In the genomic region with DNA sequence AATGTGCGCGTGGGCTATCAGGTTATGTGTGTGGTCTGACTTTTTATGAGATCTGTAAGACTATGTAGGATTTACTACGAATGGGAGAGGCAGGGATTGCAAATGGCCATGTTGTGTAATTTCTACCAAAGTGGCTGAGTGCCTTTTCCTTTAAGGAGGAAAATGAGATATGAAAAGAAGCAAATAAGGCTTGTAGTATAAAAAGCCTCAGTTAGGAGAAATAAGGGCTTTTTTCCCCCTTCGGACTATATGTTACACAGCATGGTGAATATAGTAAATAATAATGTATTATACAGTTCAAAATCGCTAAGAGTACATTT, we compare ENCODE assay signal across 7 cellular contexts. TPM values are rescaled to one million over a fixed set of nuclear protein-coding genes. Genes with fewer than 3 reads are reported as not detected.
DNase-seq lines count a peak whose midpoint lies in the region; ATAC-seq lines count a peak whose summit lies in the region.

No MANE protein-coding gene starts in this region.

- H3K4me1 Mint-ChIP-seq in activated CD8-positive, alpha-beta T cell treated with anti-CD3 and anti-CD28 coated beads, Interleukin-2, amount 10 ng/mL, durations not matched to agents 7 days and 5 days (ENCODE audit: low read depth), result peaks cover 20% of the 10 kb centered on the region
- peaks cover 34% of the 10 kb centered on the region for H3K4me1 Mint-ChIP-seq in stimulated activated naive CD8-positive, alpha-beta T cell treated with anti-CD3 and anti-CD28 coated beads, Interleukin-15, amount 100 ng/mL, for 72 hours

- peaks cover 10% of the 10 kb centered on the region for H3K36me3 Mint-ChIP-seq in activated CD8-positive, alpha-beta T cell treated with anti-CD3 and anti-CD28 coated beads, Interleukin-2, amount 10 ng/mL, durations not matched to agents 7 days and 5 days (ENCODE audit: low read depth)

- DNase-seq in activated CD8-positive, alpha-beta T cell treated with anti-CD3 and anti-CD28 coated beads, Interleukin-2, amount 10 ng/mL, durations not matched to agents 7 days and 5 days, result no peak
- DNase-seq in stimulated activated naive CD8-positive, alpha-beta T cell treated with anti-CD3 and anti-CD28 coated beads, Interleukin-15, amount 100 ng/mL, for 72 hours, result no peak
- DNase-seq in NCI-H1436 treated with DMSO at 0.1 percent for 48 hours (lab: John Stamatoyannopoulos, UW), result no peak

- H3K36me3 ChIP-seq in iPS-15b (ENCODE audit: control insufficient read depth, insufficient read depth, low read length), result peaks cover 3% of the 10 kb centered on the region

- H3K9me3 Mint-ChIP-seq in activated CD8-positive, alpha-beta T cell treated with anti-CD3 and anti-CD28 coated beads, Interleukin-2, amount 10 ng/mL, durations not matched to agents 7 days and 5 days (ENCODE audit: insufficient read depth), result peaks cover 5% of the 10 kb centered on the region
- H3K9me3 Mint-ChIP-seq in stimulated activated naive CD8-positive, alpha-beta T cell treated with anti-CD3 and anti-CD28 coated beads, Interleukin-15, amount 100 ng/mL, for 72 hours, result peaks cover 6 to 19% of the 10 kb centered on the region in 2 donors

- CTCF ChIA-PET in activated CD8-positive, alpha-beta T cell treated with anti-CD3 and anti-CD28 coated beads, Interleukin-2, amount 10 ng/mL, durations not matched to agents 7 days and 5 days (lab: Charles Lee), result interaction anchor here (0.6 to 1.5 kb wide), 5 partner anchors 13 to 1503 kb away, joined by 3 read pairs; partner anchors contain the start of genes VTI1A and ZDHHC6

- H3K4me3 ChIP-seq in iPS-15b (ENCODE audit: low read depth, low read length), result peak overlapping the region; percentile 86

- peak overlapping the region; percentile 84 for H3K4me3 Mint-ChIP-seq in activated CD8-positive, alpha-beta T cell treated with anti-CD3 and anti-CD28 coated beads, Interleukin-2, amount 10 ng/mL, durations not matched to agents 7 days and 5 days
- peak overlapping the region; percentile 93 to 97 for H3K4me3 Mint-ChIP-seq in stimulated activated naive CD8-positive, alpha-beta T cell treated with anti-CD3 and anti-CD28 coated beads, Interleukin-15, amount 100 ng/mL, for 72 hours

- POLR2A ChIA-PET in activated CD8-positive, alpha-beta T cell treated with anti-CD3 and anti-CD28 coated beads, Interleukin-2, amount 10 ng/mL, durations not matched to agents 7 days and 5 days (lab: Charles Lee), result interaction anchor here (1.1 to 2.2 kb wide), 3 partner anchors 16 to 263 kb away, joined by 4 to 7 read pairs (median 4); partner anchors contain the start of genes VTI1A and ZDHHC6

- peak overlapping the region; percentile 91 for H3K9ac ChIP-seq in iPS-15b (ENCODE audit: low read depth, low read length)

- peaks cover 13% of the 10 kb centered on the region for H3K4me1 ChIP-seq in iPS-15b (ENCODE audit: control insufficient read depth, insufficient read depth, low read length)

- H3K27me3 Mint-ChIP-seq in activated CD8-positive, alpha-beta T cell treated with anti-CD3 and anti-CD28 coated beads, Interleukin-2, amount 10 ng/mL, durations not matched to agents 7 days and 5 days (ENCODE audit: low read depth), result peaks cover 6% of the 10 kb centered on the region
- H3K27me3 Mint-ChIP-seq in stimulated activated naive CD8-positive, alpha-beta T cell treated with anti-CD3 and anti-CD28 coated beads, Interleukin-15, amount 100 ng/mL, for 72 hours, result no peaks in the 10 kb centered on the region

- no peaks in the 10 kb centered on the region for H3K27me3 ChIP-seq in iPS-15b (ENCODE audit: control insufficient read depth, insufficient read depth, low read length)

- no peaks in the 10 kb centered on the region for H3K9me3 ChIP-seq in iPS-15b (ENCODE audit: control insufficient read depth, insufficient read depth, low read length)

- peak; percentile 4 for ATAC-seq in HG02970 (IDR thresholded peaks at IDR 0.05; ENCODE audit: low FRiP score, unreplicated experiment)
- ATAC-seq in activated CD8-positive, alpha-beta T cell treated with anti-CD3 and anti-CD28 coated beads, Interleukin-2, amount 10 ng/mL, durations not matched to agents 7 days and 5 days, result no peak
- no peak for ATAC-seq in stimulated activated naive CD8-positive, alpha-beta T cell treated with anti-CD3 and anti-CD28 coated beads, Interleukin-15, amount 100 ng/mL, for 72 hours
- ATAC-seq in HG02884 (IDR thresholded peaks at IDR 0.05; ENCODE audit: unreplicated experiment), result no peak
- no peak for ATAC-seq in HG03460 (IDR thresholded peaks at IDR 0.05; ENCODE audit: unreplicated experiment)

- H3K27ac Mint-ChIP-seq in activated CD8-positive, alpha-beta T cell treated with anti-CD3 and anti-CD28 coated beads, Interleukin-2, amount 10 ng/mL, durations not matched to agents 7 days and 5 days, result peak overlapping the region; percentile 94
- H3K27ac Mint-ChIP-seq in stimulated activated naive CD8-positive, alpha-beta T cell treated with anti-CD3 and anti-CD28 coated beads, Interleukin-15, amount 100 ng/mL, for 72 hours, result peak overlapping the region; percentile 97 to 99

RNA-seq across cellular contexts. Expression of gene GPAM, which starts 0.4 kb away (rescaled TPM):
- total RNA-seq in activated CD8-positive, alpha-beta T cell treated with anti-CD3 and anti-CD28 coated beads, Interleukin-2, amount 10 ng/mL, durations not matched to agents 7 days and 5 days, result 1 to 10 TPM; 6.1 to 7.1 TPM
